Comparison of ENCODE assay signal across 24 cellular contexts in genomic region chr4:7384929-7385890, GRCh38. TPM values are rescaled to one million over a fixed set of nuclear protein-coding genes. Genes with fewer than 3 reads are reported as not detected.
DNase-seq lines count a peak whose midpoint lies in the region; ATAC-seq, FAIRE-seq and TF ChIP-seq lines count a peak whose summit lies in the region.
"Had no signal": no experiment of that assay in that cellular context is flagged by ENCODE, and none has a peak within 500 bp of the region (broad histone marks: within the 10 kb centered on the region; RNA-seq: fewer than 3 reads in every experiment).

No MANE protein-coding gene starts in this region.

- TF ChIP-seq CTCF in D721Med (IDR thresholded peaks at IDR 0.05; ENCODE audit: insufficient read depth, missing control alignments) (no peak), endodermal cell (conservative IDR thresholded peaks at IDR 0.05) (no peak)

- peak overlapping the region in 9 of 11 experiments; percentile 59 to 94 (median 84); a peak in 19 of 22 replicates for H3K4me2 ChIP-seq in BLaER1 treated with 17β-estradiol and CSF1 and Interleukin-3, amounts not matched to agents 10 nM and 100 nM

- peaks cover 25 to 83% (median 79%) of the 10 kb centered on the region in 10 experiments for H3K4me1 ChIP-seq in BLaER1 treated with 17β-estradiol and CSF1 and Interleukin-3, amounts not matched to agents 10 nM and 100 nM
- no peaks in the 10 kb centered on the region for H3K4me1 ChIP-seq in endodermal cell (ENCODE audit: control insufficient read depth, insufficient read depth, low read length)
- H3K4me1 ChIP-seq: transverse colon had no signal

- peaks cover 8% of the 10 kb centered on the region for H3K27me3 Mint-ChIP-seq in endodermal cell (ENCODE audit: insufficient read depth)

- H3K4me3 Mint-ChIP-seq in endodermal cell = no peak overlapping the region
- H3K4me3 Mint-ChIP-seq: nephron; stimulated activated naive B cell treated with anti-CD40 and anti-IgM and Interleukin-4, amounts not matched to agents 10 μg/mL and 1 μg/mL and 100 μg/mL, for 72 hours had no signal

- H3K36me3 ChIP-seq in BLaER1 treated with 17β-estradiol and CSF1 and Interleukin-3, amounts not matched to agents 10 nM and 100 nM = no peaks in the 10 kb centered on the region
- H3K36me3 ChIP-seq in endodermal cell (ENCODE audit: control insufficient read depth, insufficient read depth, low read length) = no peaks in the 10 kb centered on the region
- H3K36me3 ChIP-seq: transverse colon had no signal

- H3K4me1 Mint-ChIP-seq in endodermal cell = no peaks in the 10 kb centered on the region
- H3K4me1 Mint-ChIP-seq: stimulated activated naive B cell treated with anti-CD40 and anti-IgM and Interleukin-4, amounts not matched to agents 10 μg/mL and 1 μg/mL and 100 μg/mL, for 72 hours had no signal

- ATAC-seq in GM18498 (IDR thresholded peaks at IDR 0.05; ENCODE audit: unreplicated experiment) (no peak), GM18519 (IDR thresholded peaks at IDR 0.05; ENCODE audit: low FRiP score, unreplicated experiment) (no peak)
- ATAC-seq: stimulated activated naive B cell treated with anti-CD40 and anti-IgM and Interleukin-4, amounts not matched to agents 10 μg/mL and 1 μg/mL and 100 μg/mL, for 72 hours had no signal

- no peaks in the 10 kb centered on the region for H3K9me3 ChIP-seq in BLaER1 treated with 17β-estradiol and CSF1 and Interleukin-3, amounts not matched to agents 10 nM and 100 nM (replicated peaks in 1 of 11)
- H3K9me3 ChIP-seq in endodermal cell (ENCODE audit: control insufficient read depth, low read length) = no peaks in the 10 kb centered on the region
- H3K9me3 ChIP-seq: transverse colon had no signal

- 80 to 82% methylated on average over 4 to 12 of the region's 12 CpGs for WGBS in endodermal cell (ENCODE audit: insufficient coverage in 1 of 2, insufficient read length in 1 of 2), 2 experiments

- H3K9ac ChIP-seq in BLaER1 treated with 17β-estradiol and CSF1 and Interleukin-3, amounts not matched to agents 10 nM and 100 nM = peak overlapping the region in 4 of 11 experiments; percentile 15 to 44 (median 38); a peak in 6 of 22 replicates
- H3K9ac ChIP-seq in endodermal cell (ENCODE audit: extremely low read depth, low read length, poor library complexity, severe bottlenecking) = no peak overlapping the region

- H3K27ac ChIP-seq in BLaER1 treated with 17β-estradiol and CSF1 and Interleukin-3, amounts not matched to agents 10 nM and 100 nM = peak overlapping the region in 4 of 11 experiments; percentile 20 to 51 (median 47); a peak in 6 of 22 replicates
- no peak overlapping the region for H3K27ac ChIP-seq in endodermal cell (ENCODE audit: low read depth, low read length)
- H3K27ac ChIP-seq: transverse colon had no signal

- peaks cover 0 to 1% (median 0%) of the 10 kb centered on the region in 11 experiments; a peak in 1 of 22 replicates for H3K27me3 ChIP-seq in BLaER1 treated with 17β-estradiol and CSF1 and Interleukin-3, amounts not matched to agents 10 nM and 100 nM
- no peaks in the 10 kb centered on the region for H3K27me3 ChIP-seq in endodermal cell (ENCODE audit: control insufficient read depth, insufficient read depth, low read length, poor library complexity, severe bottlenecking)
- H3K27me3 ChIP-seq: transverse colon had no signal

- DNase-seq in D721Med (ENCODE audit: insufficient read length, low spot score) = peak; percentile 8
- DNase-seq in endodermal cell = peak; percentile 31
- peak; percentile 34 for DNase-seq in retina
- DNase-seq in GM19239 (ENCODE audit: insufficient read length, low spot score) = no peak
- DNase-seq: activated CD4-positive, alpha-beta T cell treated with anti-CD3 and anti-CD28 coated beads for 48 hours; activated naive CD4-positive, alpha-beta T cell treated with Interleukin-2 at 50 U/mL for 16 hours; activated T-cell treated with anti-CD3 and anti-CD28 coated beads for 4 hours; caudate nucleus; DND-41; kidney glomerular epithelial cell; NCI-H1417; NCI-H748 treated with DMSO at 0.1 percent for 48 hours; Right ventricle myocardium superior; stimulated activated naive B cell treated with anti-CD40 and anti-IgM and Interleukin-4, amounts not matched to agents 10 μg/mL and 1 μg/mL and 100 μg/mL, for 72 hours had no signal

- H3K36me3 Mint-ChIP-seq in endodermal cell (ENCODE audit: low read depth) = no peaks in the 10 kb centered on the region
- H3K36me3 Mint-ChIP-seq: stimulated activated naive B cell treated with anti-CD40 and anti-IgM and Interleukin-4, amounts not matched to agents 10 μg/mL and 1 μg/mL and 100 μg/mL, for 72 hours had no signal

- no peaks in the 10 kb centered on the region for H4K20me1 ChIP-seq in BLaER1 treated with 17β-estradiol and CSF1 and Interleukin-3, amounts not matched to agents 10 nM and 100 nM

- no peak overlapping the region for H3K27ac Mint-ChIP-seq in endodermal cell
- H3K27ac Mint-ChIP-seq: nephron; stimulated activated naive B cell treated with anti-CD40 and anti-IgM and Interleukin-4, amounts not matched to agents 10 μg/mL and 1 μg/mL and 100 μg/mL, for 72 hours had no signal

- no peak overlapping the region; a peak in 1 of 20 replicates for H3K4me3 ChIP-seq in BLaER1 treated with 17β-estradiol and CSF1 and Interleukin-3, amounts not matched to agents 10 nM and 100 nM
- no peak overlapping the region for H3K4me3 ChIP-seq in endodermal cell (ENCODE audit: low read length)
- H3K4me3 ChIP-seq: transverse colon had no signal

- FAIRE-seq in D721Med (lab: Jason Lieb, UNC) (no peak), GM19239 (lab: Jason Lieb, UNC) (no peak)
- FAIRE-seq: frontal cortex, GM12892 had no signal

- no peaks in the 10 kb centered on the region for H3K9me3 Mint-ChIP-seq in endodermal cell
- H3K9me3 Mint-ChIP-seq: nephron had no signal

RNA-seq across cellular contexts. Expression of gene PSAPL1, which starts 49.5 kb away (rescaled TPM):
- under 1 TPM; 0.13 to 0.24 TPM for total RNA-seq in endodermal cell
- not detected for polyA plus RNA-seq in endodermal cell (2013, experiment 1 of 2)
- polyA plus RNA-seq in endodermal cell (2013, experiment 2 of 2) = not detected
- total RNA-seq: frontal cortex, H4, OCI-LY7, Right ventricle myocardium superior, skeletal muscle tissue, transverse colon had no signal
